1 cellular context compared by ENCODE assay signal in the genomic region with DNA sequence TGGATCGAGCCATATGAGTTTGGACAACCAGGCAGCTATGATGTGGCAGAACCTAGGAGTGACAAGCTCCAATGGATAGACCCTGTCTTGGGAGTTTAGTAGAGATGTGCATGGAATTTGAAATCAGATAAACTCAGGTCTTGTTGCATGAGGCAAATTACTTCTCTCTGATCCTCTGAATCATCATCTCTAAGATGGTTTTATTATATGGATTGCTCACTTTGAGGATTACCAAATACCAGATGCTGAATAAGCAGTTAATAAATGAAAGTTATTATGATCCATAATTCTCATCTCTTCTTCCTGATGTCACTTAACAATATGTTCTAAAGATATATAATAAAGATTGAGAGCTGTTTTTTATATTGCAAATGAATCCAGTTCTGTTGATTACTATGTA.
TF ChIP-seq lines count a peak whose summit lies in the region.

No MANE protein-coding gene starts in this region.

TF ChIP-seq in K562, 482 proteins besides CTCF, POLR2A, EP300 and RAD21 (continued from another document):
- no peak for TF ChIP-seq HMGXB4 (CRISPR knock-in tag; IDR thresholded peaks at IDR 0.05)
TF ChIP-seq in K562: peak in this region for 2.
